10 cellular contexts compared by ENCODE assay signal in the genomic region with DNA sequence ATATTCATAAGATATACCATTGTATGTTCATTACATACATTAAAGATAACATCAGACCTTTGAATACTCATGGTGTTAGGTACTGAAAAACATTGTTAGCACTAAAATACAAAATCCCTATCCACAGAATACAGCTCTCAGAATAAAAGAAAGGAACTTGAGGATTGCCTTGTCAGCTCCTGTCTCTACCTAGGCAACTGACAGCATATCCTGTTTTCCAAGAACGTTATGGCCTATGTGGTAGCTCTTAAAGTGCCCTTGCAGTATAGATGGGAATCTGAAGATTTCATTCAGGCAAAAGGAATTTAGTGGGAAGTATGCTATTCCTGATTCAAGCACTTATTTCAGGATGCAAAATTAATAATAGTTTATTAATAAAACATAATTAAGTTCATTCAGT. TPM values are rescaled to one million over a fixed set of nuclear protein-coding genes. Genes with fewer than 3 reads are reported as not detected.
A peak's percentile ranks its signal among the peaks of the same experiment; 100 is the strongest.
DNase-seq lines count a peak whose midpoint lies in the region; ATAC-seq and TF ChIP-seq lines count a peak whose summit lies in the region.
"Had no signal": no experiment of that assay in that cellular context is flagged by ENCODE, and none has a peak within 500 bp of the region (broad histone marks: within the 10 kb centered on the region; RNA-seq: fewer than 3 reads in every experiment).

No MANE protein-coding gene starts in this region.

- CTCF ChIA-PET in OCI-LY7 (lab: Charles Lee; ENCODE audit: unreplicated experiment) = interaction anchor here (1.1 kb wide), 1 partner anchor 9 kb away, joined by 5 read pairs; no protein-coding TSS in a partner anchor

- H3F3A ChIP-seq in smooth muscle cell (ENCODE audit: low read depth) = peaks cover 4% of the 10 kb centered on the region

- H3K36me3 ChIP-seq in OCI-LY7 (ENCODE audit: insufficient read depth, low read length) (no peaks in the 10 kb centered on the region), smooth muscle cell (ENCODE audit: low read depth) (no peaks in the 10 kb centered on the region)

- peaks cover 26% of the 10 kb centered on the region for H4K20me1 ChIP-seq in OCI-LY7 (ENCODE audit: insufficient read depth, low read length)
- peaks cover 26% of the 10 kb centered on the region for H4K20me1 ChIP-seq in smooth muscle cell (ENCODE audit: low read depth)

- TF ChIP-seq CTCF in OCI-LY7 (conservative IDR thresholded peaks at IDR 0.05; ENCODE audit: low read length) (no peak), epithelial cell of esophagus (IDR thresholded peaks at IDR 0.05; ENCODE audit: insufficient read depth, low read depth, low read length, missing control alignments) (no peak), smooth muscle cell (IDR thresholded peaks at IDR 0.05; ENCODE audit: borderline replicate concordance, insufficient read depth, poor library complexity, severe bottlenecking) (no peak)

- POLR2A ChIA-PET in OCI-LY7 (lab: Charles Lee) = interaction anchor here (0.5 to 1.0 kb wide), 2 partner anchors 84 to 216 kb away, joined by 3 read pairs; no protein-coding TSS in a partner anchor

- intact Hi-C loops in OCI-LY7 (cut with micrococcal nuclease; ENCODE audit: unreplicated experiment) = no loop called here

- peaks cover 36% of the 10 kb centered on the region for H3K79me2 ChIP-seq in OCI-LY7 (ENCODE audit: insufficient read depth, low read depth, low read length)
- H3K79me2 ChIP-seq in smooth muscle cell (ENCODE audit: low read depth) = peaks cover 42% of the 10 kb centered on the region

- 18% methylated on average over 1 of the region's 1 CpG for WGBS in smooth muscle cell (ENCODE audit: low lambda C conversion rate)

- no peak overlapping the region for H3K4me3 ChIP-seq in OCI-LY7 (ENCODE audit: low read depth, low read length, poor library complexity, severe bottlenecking)
- H3K4me3 ChIP-seq in epithelial cell of esophagus (ENCODE audit: low read length) = peak overlapping the region; percentile 4
- peak overlapping the region; percentile 65 for H3K4me3 ChIP-seq in smooth muscle cell

- no peak overlapping the region for H3K9ac ChIP-seq in smooth muscle cell (ENCODE audit: low read depth)

- H3K27ac ChIP-seq in OCI-LY7 (ENCODE audit: low read depth, low read length, poor library complexity, severe bottlenecking) (no peak overlapping the region), smooth muscle cell (ENCODE audit: low read depth) (no peak overlapping the region)

- no TSS peak for BruUV-seq in OCI-LY7 (replicated peaks; lab: Mats Ljungman, UMichigan)

- H2AFZ ChIP-seq in OCI-LY7 (ENCODE audit: low read length) = no peak overlapping the region
- H2AFZ ChIP-seq in smooth muscle cell (ENCODE audit: low read depth) = no peak overlapping the region

- no peaks in the 10 kb centered on the region for H3K27me3 ChIP-seq in smooth muscle cell (ENCODE audit: low read depth)

- no peaks in the 10 kb centered on the region for H3K9me3 ChIP-seq in OCI-LY7 (ENCODE audit: low read length)
- H3K9me3 ChIP-seq in smooth muscle cell (replicated peaks; ENCODE audit: low read depth) = no peaks in the 10 kb centered on the region

- peaks cover 20% of the 10 kb centered on the region for H3K4me1 ChIP-seq in OCI-LY7 (ENCODE audit: insufficient read depth, low read length, poor library complexity, severe bottlenecking)
- H3K4me1 ChIP-seq in smooth muscle cell (ENCODE audit: low read depth) = peaks cover 25% of the 10 kb centered on the region

- H3K4me2 ChIP-seq in OCI-LY7 (ENCODE audit: low read length) = peak overlapping the region; percentile 69; the same call in 1 of the 2 replicates
- H3K4me2 ChIP-seq in smooth muscle cell = peak overlapping the region; percentile 89

- DNase-seq in NCI-H2227 treated with DMSO at 0.1 percent for 48 hours (lab: John Stamatoyannopoulos, UW) = peak; percentile 27
- DNase-seq in NCI-H2227 (lab: John Stamatoyannopoulos, UW; ENCODE audit: unreplicated experiment) = no peak
- DNase-seq in OCI-LY7 (ENCODE audit: low spot score) = no peak
- DNase-seq in epithelial cell of esophagus (ENCODE audit: low read depth) = no peak
- DNase-seq in smooth muscle cell (lab: John Stamatoyannopoulos, UW; ENCODE audit: unreplicated experiment) = no peak
- no peak for DNase-seq in NCI-H446 treated with DMSO at 0.1 percent for 48 hours (lab: John Stamatoyannopoulos, UW)
- DNase-seq: kidney glomerular epithelial cell, NCI-H2107 had no signal

- no peak for ATAC-seq in GM21526 (IDR thresholded peaks at IDR 0.05; ENCODE audit: low FRiP score, unreplicated experiment)
- ATAC-seq in GM21423 (IDR thresholded peaks at IDR 0.05; ENCODE audit: unreplicated experiment) = no peak

- H3K9me2 ChIP-seq in OCI-LY7 (ENCODE audit: insufficient read depth, low read length) = no peaks in the 10 kb centered on the region

RNA-seq across cellular contexts. Expression of gene PPP1R12A, which starts 1.8 kb away (rescaled TPM):
- 44.5 and 75.3 TPM in 2 replicates for total RNA-seq in OCI-LY7 (2014; rRNA removed; shearing (Covaris generic))
- 65.1 and 75.2 TPM in 2 replicates for total RNA-seq in OCI-LY7 (2022)
- 98.7 and 120 TPM in 2 replicates for total RNA-seq in smooth muscle cell
- 102 and 105 TPM in 2 replicates for polyA plus RNA-seq in smooth muscle cell
